In the genomic region with DNA sequence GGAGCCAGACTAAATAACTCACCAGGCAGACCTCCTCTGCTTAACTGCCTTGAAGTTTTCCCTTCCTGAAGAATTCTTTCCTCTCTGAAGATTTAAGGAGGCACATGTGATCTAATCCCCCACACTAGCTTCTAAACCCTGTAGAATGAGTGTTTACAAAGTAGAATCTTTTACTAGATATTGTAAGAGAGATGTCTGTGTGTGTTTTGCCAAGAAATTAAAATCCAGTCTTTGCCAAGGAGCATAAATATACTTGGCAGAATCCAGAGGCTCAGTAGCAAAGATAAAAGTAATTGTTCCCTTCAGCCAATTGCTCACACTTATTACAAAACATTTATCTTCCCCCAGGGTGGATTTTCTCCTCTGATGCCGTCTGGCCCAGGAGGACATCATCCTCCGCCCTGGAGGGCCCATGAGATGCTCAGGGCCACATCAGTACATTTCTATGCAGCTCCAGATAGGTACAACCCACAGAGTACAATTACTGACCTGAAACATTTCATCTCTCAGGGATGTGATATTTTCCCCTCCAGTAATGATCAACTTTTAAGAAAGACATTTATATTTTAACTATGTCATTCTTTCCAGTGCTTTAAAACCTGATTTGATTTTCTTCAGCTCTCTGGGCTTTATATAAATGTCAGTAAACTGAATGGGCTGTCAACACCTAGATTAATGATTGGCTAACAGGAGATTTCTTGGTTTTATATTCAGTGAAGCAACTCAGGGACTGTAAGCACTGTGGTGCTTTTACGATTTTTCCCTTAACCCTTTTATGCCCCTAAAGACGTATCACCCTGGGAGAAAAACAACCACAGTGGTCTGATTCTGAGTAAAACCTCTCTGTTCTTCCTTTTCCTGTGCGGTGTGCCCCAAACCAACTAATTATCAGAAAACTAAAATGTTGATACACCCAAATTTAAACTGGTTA, we compare ENCODE assay signal across 8 cellular contexts. TPM values are rescaled to one million over a fixed set of nuclear protein-coding genes. Genes with fewer than 3 reads are reported as not detected.
DNase-seq lines count a peak whose midpoint lies in the region; ATAC-seq lines count a peak whose summit lies in the region.

No MANE protein-coding gene starts in this region.

- no peaks in the 10 kb centered on the region for H3K27me3 Mint-ChIP-seq in activated naive CD8-positive, alpha-beta T cell treated with anti-CD3 and anti-CD28 coated beads, Interleukin-2, amount 10 ng/mL, durations not matched to agents 7 days and 5 days
- H3K27me3 Mint-ChIP-seq in naive thymus-derived CD4-positive, alpha-beta T cell, result peaks cover 0 to 4% (median 0%) of the 10 kb centered on the region in 5 donors

- H3K4me3 Mint-ChIP-seq in activated naive CD8-positive, alpha-beta T cell treated with anti-CD3 and anti-CD28 coated beads, Interleukin-2, amount 10 ng/mL, durations not matched to agents 7 days and 5 days, result peak overlapping the region; percentile 83
- peak overlapping the region; percentile 48 to 94 (median 76) for H3K4me3 Mint-ChIP-seq in naive thymus-derived CD4-positive, alpha-beta T cell

- H3K4me3 ChIP-seq in naive thymus-derived CD4-positive, alpha-beta T cell (ENCODE audit: low read length), result peak overlapping the region; percentile 18

- peaks cover 9% of the 10 kb centered on the region for H3K9me3 Mint-ChIP-seq in activated naive CD8-positive, alpha-beta T cell treated with anti-CD3 and anti-CD28 coated beads, Interleukin-2, amount 10 ng/mL, durations not matched to agents 7 days and 5 days
- H3K9me3 Mint-ChIP-seq in naive thymus-derived CD4-positive, alpha-beta T cell, result peaks cover 0 to 15% (median 0%) of the 10 kb centered on the region in 11 donors

- no peaks in the 10 kb centered on the region for H3K9me3 ChIP-seq in naive thymus-derived CD4-positive, alpha-beta T cell (ENCODE audit: control insufficient read depth in 2 of 3, low read length in 3 of 3)

- no peaks in the 10 kb centered on the region for H3K27me3 ChIP-seq in naive thymus-derived CD4-positive, alpha-beta T cell (ENCODE audit: control insufficient read depth in 2 of 2, insufficient read depth in 2 of 2, low read length in 2 of 2)

- peak overlapping the region; percentile 59 for H3K27ac ChIP-seq in naive thymus-derived CD4-positive, alpha-beta T cell (ENCODE audit: low read depth, low read length)

- POLR2A ChIA-PET in activated naive CD8-positive, alpha-beta T cell treated with anti-CD3 and anti-CD28 coated beads, Interleukin-2, amount 10 ng/mL, durations not matched to agents 7 days and 5 days (lab: Charles Lee), result interaction anchor here (0.6 to 6.8 kb wide), 18 partner anchors 9 to 505 kb away, joined by 3 to 225 read pairs (median 4); a partner anchor contains a TSS
- POLR2A ChIA-PET in naive thymus-derived CD4-positive, alpha-beta T cell (lab: Charles Lee), result interaction anchor here (1.5 kb wide), 1 partner anchor 37 kb away, joined by 3 read pairs; a partner anchor contains a TSS

- no peaks in the 10 kb centered on the region for H3K36me3 ChIP-seq in naive thymus-derived CD4-positive, alpha-beta T cell (ENCODE audit: control insufficient read depth in 2 of 3, insufficient read depth in 3 of 3, low read length in 3 of 3)

- H3K27ac Mint-ChIP-seq in activated naive CD8-positive, alpha-beta T cell treated with anti-CD3 and anti-CD28 coated beads, Interleukin-2, amount 10 ng/mL, durations not matched to agents 7 days and 5 days, result peak overlapping the region; percentile 95
- peak overlapping the region; percentile 81 to 100 (median 88) for H3K27ac Mint-ChIP-seq in naive thymus-derived CD4-positive, alpha-beta T cell

- peaks cover 67% of the 10 kb centered on the region for H3K4me1 Mint-ChIP-seq in activated naive CD8-positive, alpha-beta T cell treated with anti-CD3 and anti-CD28 coated beads, Interleukin-2, amount 10 ng/mL, durations not matched to agents 7 days and 5 days
- peaks cover 36 to 76% (median 62%) of the 10 kb centered on the region in 7 donors for H3K4me1 Mint-ChIP-seq in naive thymus-derived CD4-positive, alpha-beta T cell

- ATAC-seq in Right ventricle myocardium superior (ENCODE audit: poor library complexity) (peak; percentile 41), HG03175 (IDR thresholded peaks at IDR 0.05; ENCODE audit: unreplicated experiment) (peak; percentile 81)
- peak; percentile 95 for ATAC-seq in activated naive CD8-positive, alpha-beta T cell treated with anti-CD3 and anti-CD28 coated beads, Interleukin-2, amount 10 ng/mL, durations not matched to agents 7 days and 5 days (ENCODE audit: low read depth)
- ATAC-seq in naive thymus-derived CD4-positive, alpha-beta T cell, result peak; percentile 86

- CTCF ChIA-PET in naive thymus-derived CD4-positive, alpha-beta T cell (lab: Charles Lee), result no interaction called here

- peaks cover 39% of the 10 kb centered on the region for H3K36me3 Mint-ChIP-seq in activated naive CD8-positive, alpha-beta T cell treated with anti-CD3 and anti-CD28 coated beads, Interleukin-2, amount 10 ng/mL, durations not matched to agents 7 days and 5 days
- peaks cover 0 to 54% (median 0%) of the 10 kb centered on the region in 5 donors for H3K36me3 Mint-ChIP-seq in naive thymus-derived CD4-positive, alpha-beta T cell

- intact Hi-C loops in Right ventricle myocardium superior (cut with DNase I), result no loop called here
- intact Hi-C loops in cardiac septum (cut with DNase I), result no loop called here
- intact Hi-C loops in naive thymus-derived CD4-positive, alpha-beta T cell (cut with micrococcal nuclease), result loop anchor here (1.0 to 5.0 kb wide), 13 partner anchors 11 to 505 kb away; a partner anchor contains a TSS

- DNase-seq in Right ventricle myocardium superior, result no peak
- DNase-seq in cardiac septum (ENCODE audit: low spot score), result no peak
- no peak for DNase-seq in activated naive CD8-positive, alpha-beta T cell treated with anti-CD3 and anti-CD28 coated beads, Interleukin-2, amount 10 ng/mL, durations not matched to agents 7 days and 5 days
- peak in 7 of 9 donors; percentile 27 to 65 (median 52) for DNase-seq in naive thymus-derived CD4-positive, alpha-beta T cell
- DNase-seq in AG08396 (ENCODE audit: low spot score), result no peak
- DNase-seq in HPDE6-E6E7 (ENCODE audit: extremely low spot score), result no peak
- no peak for DNase-seq in mesenteric fat pad (ENCODE audit: low spot score)

- H3K4me1 ChIP-seq in naive thymus-derived CD4-positive, alpha-beta T cell (ENCODE audit: control insufficient read depth in 2 of 2, insufficient read depth in 2 of 2, low read length in 2 of 2), result peaks cover 46 to 53% of the 10 kb centered on the region in 2 donors

RNA-seq across cellular contexts. Expression of a gene that starts 37.7 kb away (rescaled TPM):
- 0.65 TPM for total RNA-seq in Right ventricle myocardium superior
- 0.75 TPM for total RNA-seq in cardiac septum
- 100 to 1,000 TPM; 115 to 119 TPM for total RNA-seq in activated naive CD8-positive, alpha-beta T cell treated with anti-CD3 and anti-CD28 coated beads, Interleukin-2, amount 10 ng/mL, durations not matched to agents 7 days and 5 days
- 100 to 1,000 TPM in 1 of 5 experiments, 10 to 100 TPM in 2, 1 to 10 TPM in 2; 1.7 to 162 (median 15.2) TPM for total RNA-seq in naive thymus-derived CD4-positive, alpha-beta T cell
- polyA plus RNA-seq in naive thymus-derived CD4-positive, alpha-beta T cell, result 10 to 100 TPM; 23.4 to 67.7 TPM
- total RNA-seq in mesenteric fat pad, result 10.9 TPM

Comparison
In these comparisons a context has a peak if more than half of its experiments do, and no peak if none do; other contexts are left out.
1. ATAC-seq: peak in every context shown above with its lines; median percentile 95 in activated naive CD8-positive, alpha-beta T cell treated with anti-CD3 and anti-CD28 coated beads, Interleukin-2, amount 10 ng/mL, durations not matched to agents 7 days and 5 days; 86 in naive thymus-derived CD4-positive, alpha-beta T cell; 81 in HG03175; 41 in Right ventricle myocardium superior.
2. DNase-seq: peak in naive thymus-derived CD4-positive, alpha-beta T cell (7 of 9); none in Right ventricle myocardium superior (single experiment), cardiac septum (single experiment), activated naive CD8-positive, alpha-beta T cell treated with anti-CD3 and anti-CD28 coated beads, Interleukin-2, amount 10 ng/mL, durations not matched to agents 7 days and 5 days (single experiment), AG08396 (single experiment), HPDE6-E6E7 (single experiment) and mesenteric fat pad (single experiment).
3. intact Hi-C loops: an anchor here in naive thymus-derived CD4-positive, alpha-beta T cell (1.0 to 5.0 kb wide); none called in Right ventricle myocardium superior and cardiac septum.